ENCODE assay signal across 21 cellular contexts in the genomic region with DNA sequence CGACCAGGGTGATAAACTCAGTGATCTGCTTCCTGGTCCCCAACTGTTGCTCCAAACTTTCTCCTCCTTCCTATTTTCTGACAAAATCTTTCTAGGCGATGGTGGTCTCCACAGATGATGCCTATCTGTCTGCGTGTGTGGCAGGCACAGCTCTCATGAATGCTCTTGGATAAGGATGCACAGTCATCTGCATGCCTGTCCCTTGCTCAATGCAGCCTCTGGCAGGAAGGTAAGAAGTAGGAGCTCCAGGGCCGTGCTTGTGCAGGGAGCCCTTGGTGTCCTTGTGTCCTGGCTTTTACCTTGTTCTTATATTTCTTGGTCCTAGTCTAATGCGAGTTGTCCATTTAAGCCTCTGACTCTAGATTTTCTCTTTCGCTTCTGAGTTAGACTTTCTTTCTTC. TPM values are rescaled to one million over a fixed set of nuclear protein-coding genes. Genes with fewer than 3 reads are reported as not detected.
DNase-seq lines count a peak whose midpoint lies in the region; ATAC-seq, FAIRE-seq and TF ChIP-seq lines count a peak whose summit lies in the region.
"Had no signal": no experiment of that assay in that cellular context is flagged by ENCODE, and none has a peak within 500 bp of the region (broad histone marks: within the 10 kb centered on the region; RNA-seq: fewer than 3 reads in every experiment).

No MANE protein-coding gene starts in this region.

- H2BK5ac ChIP-seq in H1 (ENCODE audit: low read depth, low read length): no peak overlapping the region

- H3K4me3 ChIP-seq in PC-3 (ENCODE audit: low read length) (no peak overlapping the region), H1 (ENCODE audit: extremely low read depth in 1 of 4, insufficient read depth in 2 of 4, low read depth in 3 of 4, low read length in 4 of 4) (no peak overlapping the region), hepatocyte (no peak overlapping the region), kidney (ENCODE audit: low read length in 2 of 2) (no peak overlapping the region)
- H3K4me3 ChIP-seq: HAP-1 had no signal

- H3K79me2 ChIP-seq in PC-3 (ENCODE audit: low read length) (peaks cover 17% of the 10 kb centered on the region), H1 (ENCODE audit: control insufficient read depth in 1 of 2, insufficient read depth in 2 of 2, low read length in 2 of 2) (no peaks in the 10 kb centered on the region), hepatocyte (no peaks in the 10 kb centered on the region)

- TF ChIP-seq RAD21 in H1 (IDR thresholded peaks at IDR 0.05 in 1 of 2, conservative IDR thresholded peaks at IDR 0.05 in 1 of 2; ENCODE audit: low read depth in 2 of 2, low read length in 2 of 2): no peak

- no peak overlapping the region for H3K23ac ChIP-seq in H1 (ENCODE audit: insufficient read length)

- no peaks in the 10 kb centered on the region for H3K9me2 ChIP-seq in PC-3 (replicated peaks; ENCODE audit: low read length)
- no peaks in the 10 kb centered on the region for H3K9me2 ChIP-seq in hepatocyte (replicated peaks; ENCODE audit: insufficient read depth)

- H3K9me3 ChIP-seq in PC-3 (ENCODE audit: low read length) (no peaks in the 10 kb centered on the region), H1 (ENCODE audit: insufficient read depth in 2 of 2, low read depth in 1 of 2, low read length in 1 of 2) (no peaks in the 10 kb centered on the region; a peak in 1 of 4 replicates), hepatocyte (ENCODE audit: low read depth) (no peaks in the 10 kb centered on the region), kidney (ENCODE audit: control insufficient read depth in 1 of 2, low read length in 2 of 2) (no peaks in the 10 kb centered on the region)
- H3K9me3 ChIP-seq: HAP-1 had no signal

- no peak overlapping the region for H3K4me2 ChIP-seq in PC-3 (ENCODE audit: low read length)
- H3K4me2 ChIP-seq in H1 (ENCODE audit: insufficient read depth in 1 of 2, low read depth in 2 of 2, low read length in 2 of 2): no peak overlapping the region
- H3K4me2 ChIP-seq in hepatocyte: no peak overlapping the region

- H2BK15ac ChIP-seq in H1 (ENCODE audit: low read length): no peak overlapping the region

- peaks cover 23% of the 10 kb centered on the region for H3K4me1 ChIP-seq in PC-3 (ENCODE audit: insufficient read depth, low read length)
- no peaks in the 10 kb centered on the region; a peak in 1 of 7 replicates for H3K4me1 ChIP-seq in H1 (replicated peaks in 1 of 4; ENCODE audit: control insufficient read depth in 3 of 4, insufficient read depth in 4 of 4, low read length in 3 of 4)
- H3K4me1 ChIP-seq in hepatocyte (ENCODE audit: insufficient read depth): peaks cover 8% of the 10 kb centered on the region
- H3K4me1 ChIP-seq in kidney (ENCODE audit: control insufficient read depth in 1 of 2, insufficient read depth in 1 of 2, low read depth in 1 of 2, low read length in 2 of 2): no peaks in the 10 kb centered on the region
- H3K4me1 ChIP-seq: HAP-1 had no signal

- no peak overlapping the region for H3K56ac ChIP-seq in H1 (replicated peaks; ENCODE audit: insufficient read length, low read depth, low read length)

- no peak overlapping the region for H4K5ac ChIP-seq in H1 (ENCODE audit: insufficient read length, low read depth, low read length)

- no peak overlapping the region for H3K27ac Mint-ChIP-seq in WTC11
- H3K27ac Mint-ChIP-seq: B cell had no signal

- H3K9ac ChIP-seq in PC-3 (ENCODE audit: low read length): no peak overlapping the region
- no peak overlapping the region for H3K9ac ChIP-seq in H1 (replicated peaks in 1 of 4; ENCODE audit: extremely low read depth in 1 of 4, low read depth in 3 of 4, low read length in 3 of 4)
- H3K9ac ChIP-seq in kidney (ENCODE audit: low read length in 2 of 2): no peak overlapping the region

- FAIRE-seq in H1 (lab: Jason Lieb, UNC): no peak
- no peak for FAIRE-seq in kidney (lab: Jason Lieb, UNC)
- FAIRE-seq: A204.1, D721Med, G401.6, GM12891, GM19239 had no signal

- H4K20me1 ChIP-seq in PC-3 (ENCODE audit: low read length) (no peaks in the 10 kb centered on the region), H1 (replicated peaks in 1 of 2; ENCODE audit: control insufficient read depth in 1 of 2, insufficient read depth in 2 of 2, low read length in 2 of 2) (no peaks in the 10 kb centered on the region), hepatocyte (ENCODE audit: insufficient read depth, poor library complexity, severe bottlenecking) (no peaks in the 10 kb centered on the region)

- H3K4ac ChIP-seq in H1 (replicated peaks; ENCODE audit: insufficient read length, low read depth, low read length): no peak overlapping the region

- H4K91ac ChIP-seq in H1 (replicated peaks; ENCODE audit: insufficient read length, low read length): no peak overlapping the region

- no peak overlapping the region for H3K4me3 Mint-ChIP-seq in WTC11
- H3K4me3 Mint-ChIP-seq: B cell; CD4-positive, alpha-beta memory T cell had no signal

- no peak overlapping the region for H3K14ac ChIP-seq in H1 (ENCODE audit: insufficient read length)

- CTCF ChIA-PET in PC-3 (lab: Charles Lee): no interaction called here
- CTCF ChIA-PET in H1 (lab: Charles Lee; ENCODE audit: partially characterized antibody): no interaction called here
- CTCF ChIA-PET in WTC11 (lab: Charles Lee): interaction anchor here (1.0 kb wide), 1 partner anchor 100 kb away, joined by 4 read pairs; no protein-coding TSS in a partner anchor

- no peak overlapping the region for H2BK120ac ChIP-seq in H1 (replicated peaks; ENCODE audit: low read depth, low read length)

- no peaks in the 10 kb centered on the region for H3K27me3 ChIP-seq in PC-3 (ENCODE audit: low read length)
- H3K27me3 ChIP-seq in H1 (replicated peaks in 1 of 4; ENCODE audit: control insufficient read depth in 3 of 4, extremely low read depth in 1 of 4, insufficient read depth in 3 of 4, low read length in 3 of 4): no peaks in the 10 kb centered on the region
- no peaks in the 10 kb centered on the region for H3K27me3 ChIP-seq in hepatocyte

- H3K79me1 ChIP-seq in H1 (ENCODE audit: low read depth, low read length): no peaks in the 10 kb centered on the region

- H3F3A ChIP-seq in PC-3 (ENCODE audit: low read length, unreplicated experiment): no peaks in the 10 kb centered on the region

- H2BK12ac ChIP-seq in H1 (ENCODE audit: low read depth, low read length): no peak overlapping the region

- POLR2A ChIA-PET in PC-3 (lab: Charles Lee; ENCODE audit: unreplicated experiment): no interaction called here
- POLR2A ChIA-PET in H1 (lab: Charles Lee; ENCODE audit: partially characterized antibody): no interaction called here
- POLR2A ChIA-PET in WTC11 (lab: Charles Lee): no interaction called here

- peaks cover 7% of the 10 kb centered on the region for H3K4me1 Mint-ChIP-seq in WTC11
- H3K4me1 Mint-ChIP-seq: B cell had no signal

- no peak overlapping the region for H3K18ac ChIP-seq in H1 (ENCODE audit: extremely low read depth, low read length)

- H2BK20ac ChIP-seq in H1 (ENCODE audit: low read length): no peak overlapping the region

- no peak overlapping the region for H4K8ac ChIP-seq in H1 (ENCODE audit: extremely low read depth, insufficient read depth, low read length)

- H2AFZ ChIP-seq in PC-3 (ENCODE audit: low read length) (no peak overlapping the region), H1 (ENCODE audit: low read length) (no peak overlapping the region), hepatocyte (no peak overlapping the region)

- H3K27ac ChIP-seq in PC-3 (ENCODE audit: low read length) (peak overlapping the region; percentile 15; the same call in 1 of the 2 replicates), H1 (ENCODE audit: low read depth, low read length) (no peak overlapping the region), hepatocyte (peak overlapping the region; percentile 88), kidney (ENCODE audit: low read depth in 2 of 2, low read length in 2 of 2) (no peak overlapping the region)
- H3K27ac ChIP-seq: C4-2B had no signal

- peak overlapping the region; percentile 60; the same call in 1 of the 2 replicates for H2AK5ac ChIP-seq in H1 (ENCODE audit: low read depth, low read length)

- peaks cover 10% of the 10 kb centered on the region for H3K36me3 Mint-ChIP-seq in WTC11

- 91% methylated on average over 6 of the region's 6 CpGs; no CpG with 5 or more reads in 1 of the 2 experiments for WGBS in H1 (ENCODE audit: extremely low coverage in 1 of 2, insufficient coverage in 1 of 2, insufficient read length in 1 of 2, insufficient replicate concordance in 2 of 2, low coverage in 1 of 2, low lambda C conversion rate in 2 of 2, missing lambda C conversion rate in 1 of 2), 2 experiments
- 90% methylated on average over 6 of the region's 6 CpGs for WGBS in hepatocyte (ENCODE audit: low lambda C conversion rate, missing lambda C conversion rate)

- intact Hi-C loops in PC-3 (cut with micrococcal nuclease): no loop called here
- intact Hi-C loops in kidney (cut with DNase I): no loop called here

- peaks cover 9% of the 10 kb centered on the region; the same call in 1 of the 2 replicates for H3K9me3 Mint-ChIP-seq in WTC11

- H3K27me3 Mint-ChIP-seq in WTC11 (ENCODE audit: low read depth): no peaks in the 10 kb centered on the region; the same call in none of the 2 replicates

- H3K36me3 ChIP-seq in PC-3 (ENCODE audit: low read depth, low read length) (no peaks in the 10 kb centered on the region; the same call in 1 of the 2 replicates), H1 (ENCODE audit: control insufficient read depth in 2 of 4, insufficient read depth in 4 of 4, low read length in 3 of 4) (no peaks in the 10 kb centered on the region), hepatocyte (replicated peaks; ENCODE audit: insufficient read depth, low read depth) (no peaks in the 10 kb centered on the region), kidney (ENCODE audit: control insufficient read depth in 1 of 2, insufficient read depth in 2 of 2, low read length in 2 of 2) (no peaks in the 10 kb centered on the region)
- H3K36me3 ChIP-seq: HAP-1 had no signal

- ATAC-seq in PC-3 (no peak), WTC11 (no peak)

- TF ChIP-seq CTCF in PC-3 (conservative IDR thresholded peaks at IDR 0.05; ENCODE audit: low read depth, low read length) (no peak), H1 (IDR thresholded peaks at IDR 0.05; ENCODE audit: control extremely low read depth in 1 of 3, insufficient read depth in 1 of 3, low read depth in 1 of 3, low read length in 3 of 3) (no peak), hepatocyte (IDR thresholded peaks at IDR 0.05; ENCODE audit: poor library complexity) (no peak), WTC11 (IDR thresholded peaks at IDR 0.05) (no peak), kidney (IDR thresholded peaks at IDR 0.05; ENCODE audit: borderline replicate concordance, extremely low read depth, insufficient read depth) (no peak)

- TF ChIP-seq EP300 in H1 (IDR thresholded peaks at IDR 0.05; ENCODE audit: borderline replicate concordance in 1 of 2, low read depth in 2 of 2, low read length in 2 of 2): no peak

- H3K23me2 ChIP-seq in H1 (ENCODE audit: low read depth, low read length): no peaks in the 10 kb centered on the region

- TF ChIP-seq POLR2A in H1 (IDR thresholded peaks at IDR 0.05; ENCODE audit: control extremely low read depth in 1 of 2, low read depth in 2 of 2, low read length in 2 of 2): no peak

- no TSS peak for BruUV-seq in PC-3 (replicated peaks; lab: Mats Ljungman, UMichigan)

- no peak for DNase-seq in PC-3
- no peak for DNase-seq in H1 (ENCODE audit: low read depth in 1 of 2, low spot score in 2 of 2)
- DNase-seq in hepatocyte (ENCODE audit: low spot score): no peak
- DNase-seq in mesenteric fat pad (ENCODE audit: low spot score): peak; percentile 30
- no peak for DNase-seq in WTC11 (ENCODE audit: low spot score)
- no peak for DNase-seq in kidney
- DNase-seq in activated effector memory CD4-positive, alpha-beta T cell treated with Interleukin-2 at 50 U/mL for 16 hours: no peak
- DNase-seq: CD4-positive, alpha-beta memory T cell; COR-L47; DMS153; DMS79 treated with DMSO at 0.1 percent for 48 hours; EL; GOT3 had no signal

RNA-seq across cellular contexts. Expression of gene INSIG2, which starts 57.5 kb away (rescaled TPM):
- total RNA-seq in PC-3 (2014; rRNA removed) (7.4 and 8.5 TPM in 2 replicates), hepatocyte (21.5 and 27.3 TPM in 2 replicates), mesenteric fat pad (21.5 TPM), WTC11 (2021) (10.7 to 11.9 TPM (median 10.8 TPM) in 3 replicates), kidney (29.0 TPM)
- 6.5 and 7.0 TPM in 2 replicates for total RNA-seq in H1 (2021; fragmentation: NEBNext Ultra II Directional; extraction: Animal tissue kit (Norgen Biotek cat#: 25700))
- polyA plus RNA-seq in H1 (2011; rRNA removed) (4.8 and 11.2 TPM in 2 replicates), hepatocyte (28.1 and 35.3 TPM in 2 replicates), kidney (ENCODE audit: insufficient read depth, low read depth, low replicate concordance) (18.4 TPM)
- polyA plus RNA-seq in H1 (2011; cell fraction: cytosol; rRNA removed): 10.2 TPM
- 1.6 TPM for polyA plus RNA-seq in H1 (2011; cell fraction: nucleus; rRNA removed)
- polyA plus RNA-seq in H1 (2012, experiment 1 of 2): 7.5 to 16.0 TPM (median 11.6 TPM) in 4 replicates
- 5.1 TPM for polyA plus RNA-seq in H1 (2012, experiment 2 of 2)
- polyA plus RNA-seq in H1 (2013, experiment 1 of 2): 4.7 TPM
- polyA plus RNA-seq in H1 (2013, experiment 2 of 2): 5.6 TPM
- polyA minus RNA-seq in H1 (2011; rRNA and poly(A)+ RNA removed): 7.5 and 9.9 TPM in 2 replicates
- 2.3 TPM for polyA minus RNA-seq in H1 (2011; cell fraction: cytosol; rRNA and poly(A)+ RNA removed)
- polyA minus RNA-seq in H1 (2011; cell fraction: nucleus; rRNA and poly(A)+ RNA removed): 5.9 TPM

Comparison
In these comparisons a context has a peak if more than half of its experiments do, and no peak if none do; other contexts are left out.
1. H3K27ac ChIP-seq: peak in PC-3 (single experiment) and hepatocyte (single experiment); none in H1 (single experiment) and kidney (0 of 2).